ENCODE assay signal across 8 cellular contexts in genomic region chr13:94825507-94825906, GRCh38.
A peak's percentile ranks its signal among the peaks of the same experiment; 100 is the strongest.
DNase-seq lines count a peak whose midpoint lies in the region; ATAC-seq and TF ChIP-seq lines count a peak whose summit lies in the region.

No MANE protein-coding gene starts in this region.

- H3K36me3 ChIP-seq in iPS DF 6.9 (ENCODE audit: control insufficient read depth, insufficient read depth, low read length) = no peaks in the 10 kb centered on the region

- no peak overlapping the region for H3K4me3 Mint-ChIP-seq in progenitor cell of endocrine pancreas (ENCODE audit: low read depth)

- peaks cover 33% of the 10 kb centered on the region for H3K4me1 Mint-ChIP-seq in progenitor cell of endocrine pancreas (ENCODE audit: low read depth)

- H3K9me3 Mint-ChIP-seq in progenitor cell of endocrine pancreas (ENCODE audit: low read depth) = no peaks in the 10 kb centered on the region

- H3K4me3 ChIP-seq in iPS DF 6.9 (ENCODE audit: low read length) = no peak overlapping the region

- peaks cover 3% of the 10 kb centered on the region for H3K4me1 ChIP-seq in iPS DF 6.9 (ENCODE audit: control insufficient read depth, insufficient read depth, low read length)

- H3K27me3 Mint-ChIP-seq in progenitor cell of endocrine pancreas = peaks cover 3% of the 10 kb centered on the region

- H3K9me3 ChIP-seq in iPS DF 6.9 (ENCODE audit: control insufficient read depth, insufficient read depth, low read length) = no peaks in the 10 kb centered on the region

- DNase-seq in NCI-H146 (lab: John Stamatoyannopoulos, UW) (peak; percentile 57), astrocyte of the hippocampus (ENCODE audit: low read depth, low spot score) (peak; percentile 85), iPS DF 6.9 (ENCODE audit: low read depth, low spot score) (peak; percentile 57), substantia nigra (lab: John Stamatoyannopoulos, UW) (peak in 43 of 49 donors; percentile 7 to 90 (median 59)), AG20443 (ENCODE audit: low spot score) (no peak), NCI-H510A (lab: John Stamatoyannopoulos, UW) (no peak), progenitor cell of endocrine pancreas (ENCODE audit: low spot score, unreplicated experiment) (no peak)

- no peak for TF ChIP-seq CTCF in progenitor cell of endocrine pancreas (IDR thresholded peaks at IDR 0.05; ENCODE audit: unreplicated experiment)

- no peak for ATAC-seq in GM18909 (IDR thresholded peaks at IDR 0.05; ENCODE audit: poor library complexity, unreplicated experiment)

- H3K27me3 ChIP-seq in iPS DF 6.9 (ENCODE audit: control insufficient read depth, insufficient read depth, low read length) = no peaks in the 10 kb centered on the region

- H3K27ac Mint-ChIP-seq in progenitor cell of endocrine pancreas = no peak overlapping the region

- H3K27ac ChIP-seq in iPS DF 6.9 (ENCODE audit: low read length) (no peak overlapping the region), substantia nigra (ENCODE audit: low read depth, low read length, poor library complexity, severe bottlenecking) (no peak overlapping the region)

- no CpG with 5 or more reads among the region's 5 CpGs for WGBS in iPS DF 6.9 (ENCODE audit: insufficient coverage, insufficient read length)

- no peaks in the 10 kb centered on the region for H3K36me3 Mint-ChIP-seq in progenitor cell of endocrine pancreas (ENCODE audit: insufficient read depth)

Comparison
In these comparisons a context has a peak if more than half of its experiments do, and no peak if none do; other contexts are left out.
1. DNase-seq: peak in NCI-H146 (single experiment), astrocyte of the hippocampus (single experiment), iPS DF 6.9 (single experiment) and substantia nigra (43 of 49); none in AG20443 (single experiment), NCI-H510A (single experiment) and progenitor cell of endocrine pancreas (single experiment).